1 cellular context compared by ENCODE assay signal in genomic region chr22:39524753-39525657, GRCh38.
TF ChIP-seq lines count a peak whose summit lies in the region.

No MANE protein-coding gene starts in this region.

TF ChIP-seq in endothelial cell of umbilical vein, 7 proteins besides CTCF, POLR2A, EP300 and RAD21 (continued from another document):
- TF ChIP-seq MAX (IDR thresholded peaks at IDR 0.05; ENCODE audit: insufficient read depth, insufficient read length), result no peak
- no peak for TF ChIP-seq EZH2 (IDR thresholded peaks at IDR 0.05; ENCODE audit: borderline replicate concordance, low read depth, low read length, severe bottlenecking)
TF ChIP-seq in endothelial cell of umbilical vein: peak in this region for 0.
